In genomic region chr9:136328011-136328621, GRCh38 we compare ENCODE assay signal across 8 cellular contexts. TPM values are rescaled to one million over a fixed set of nuclear protein-coding genes. Genes with fewer than 3 reads are reported as not detected.
DNase-seq lines count a peak whose midpoint lies in the region; ATAC-seq, FAIRE-seq and TF ChIP-seq lines count a peak whose summit lies in the region.

No MANE protein-coding gene starts in this region.

- ATAC-seq in GM18517 (IDR thresholded peaks at IDR 0.05; ENCODE audit: unreplicated experiment), result no peak

- POLR2A ChIA-PET in activated CD4-positive, alpha-beta memory T cell treated with anti-CD3 and anti-CD28 coated beads for 36 hours (lab: Charles Lee), result interaction anchor here (1.5 kb wide), 1 partner anchor 35 kb away, joined by 4 read pairs; the partner anchor contains the start of gene DNLZ
- POLR2A ChIA-PET in activated CD4-positive, alpha-beta memory T cell treated with anti-CD3 and anti-CD28 coated beads, Interleukin-2, amount 10 ng/mL, durations not matched to agents 7 days and 5 days (lab: Charles Lee), result no interaction called here

- no peaks in the 10 kb centered on the region for H3K36me3 Mint-ChIP-seq in activated CD4-positive, alpha-beta memory T cell treated with anti-CD3 and anti-CD28 coated beads for 36 hours
- H3K36me3 Mint-ChIP-seq in activated CD4-positive, alpha-beta memory T cell treated with anti-CD3 and anti-CD28 coated beads, Interleukin-2, amount 10 ng/mL, durations not matched to agents 7 days and 5 days (ENCODE audit: low read depth), result no peaks in the 10 kb centered on the region
- no peaks in the 10 kb centered on the region for H3K36me3 Mint-ChIP-seq in activated naive CD8-positive, alpha-beta T cell treated with anti-CD3 and anti-CD28 coated beads for 36 hours

- CTCF ChIA-PET in activated CD4-positive, alpha-beta memory T cell treated with anti-CD3 and anti-CD28 coated beads for 36 hours (lab: Charles Lee), result interaction anchor here (1.2 to 1.4 kb wide), 2 partner anchors 44 to 46 kb away, joined by 3 to 4 read pairs; no protein-coding TSS in a partner anchor
- CTCF ChIA-PET in activated CD4-positive, alpha-beta memory T cell treated with anti-CD3 and anti-CD28 coated beads, Interleukin-2, amount 10 ng/mL, durations not matched to agents 7 days and 5 days (lab: Charles Lee), result no interaction called here

- no peak overlapping the region for H3K27ac Mint-ChIP-seq in activated CD4-positive, alpha-beta memory T cell treated with anti-CD3 and anti-CD28 coated beads for 36 hours
- no peak overlapping the region for H3K27ac Mint-ChIP-seq in activated CD4-positive, alpha-beta memory T cell treated with anti-CD3 and anti-CD28 coated beads, Interleukin-2, amount 10 ng/mL, durations not matched to agents 7 days and 5 days
- H3K27ac Mint-ChIP-seq in activated naive CD8-positive, alpha-beta T cell treated with anti-CD3 and anti-CD28 coated beads for 36 hours, result no peak overlapping the region

- H3K27me3 ChIP-seq in tibial artery, result no peaks in the 10 kb centered on the region

- H3K4me1 Mint-ChIP-seq in activated CD4-positive, alpha-beta memory T cell treated with anti-CD3 and anti-CD28 coated beads for 36 hours (ENCODE audit: low read depth), result peaks cover 4% of the 10 kb centered on the region
- H3K4me1 Mint-ChIP-seq in activated CD4-positive, alpha-beta memory T cell treated with anti-CD3 and anti-CD28 coated beads, Interleukin-2, amount 10 ng/mL, durations not matched to agents 7 days and 5 days, result peaks cover 5% of the 10 kb centered on the region
- H3K4me1 Mint-ChIP-seq in activated naive CD8-positive, alpha-beta T cell treated with anti-CD3 and anti-CD28 coated beads for 36 hours, result peaks cover 4% of the 10 kb centered on the region

- no peaks in the 10 kb centered on the region for H3K27me3 Mint-ChIP-seq in activated CD4-positive, alpha-beta memory T cell treated with anti-CD3 and anti-CD28 coated beads for 36 hours
- no peaks in the 10 kb centered on the region for H3K27me3 Mint-ChIP-seq in activated CD4-positive, alpha-beta memory T cell treated with anti-CD3 and anti-CD28 coated beads, Interleukin-2, amount 10 ng/mL, durations not matched to agents 7 days and 5 days
- H3K27me3 Mint-ChIP-seq in activated naive CD8-positive, alpha-beta T cell treated with anti-CD3 and anti-CD28 coated beads for 36 hours, result no peaks in the 10 kb centered on the region

- no peak for FAIRE-seq in kidney (lab: Jason Lieb, UNC)

- TF ChIP-seq CTCF in kidney (IDR thresholded peaks at IDR 0.05; ENCODE audit: borderline replicate concordance, extremely low read depth, insufficient read depth), result no peak
- no peak for TF ChIP-seq CTCF in tibial artery (IDR thresholded peaks at IDR 0.05)

- H3K4me3 Mint-ChIP-seq in activated CD4-positive, alpha-beta memory T cell treated with anti-CD3 and anti-CD28 coated beads for 36 hours, result peak overlapping the region; percentile 35
- no peak overlapping the region for H3K4me3 Mint-ChIP-seq in activated CD4-positive, alpha-beta memory T cell treated with anti-CD3 and anti-CD28 coated beads, Interleukin-2, amount 10 ng/mL, durations not matched to agents 7 days and 5 days
- peak overlapping the region; percentile 63 for H3K4me3 Mint-ChIP-seq in activated naive CD8-positive, alpha-beta T cell treated with anti-CD3 and anti-CD28 coated beads for 36 hours

- H3K27ac ChIP-seq in kidney (ENCODE audit: low read depth in 2 of 2, low read length in 2 of 2), result no peak overlapping the region
- peak overlapping the region; percentile 73 to 81 for H3K27ac ChIP-seq in tibial artery

- peak overlapping the region; percentile 41 to 77 for H3K9ac ChIP-seq in kidney (ENCODE audit: low read length in 2 of 2)

- no peak for DNase-seq in activated CD4-positive, alpha-beta memory T cell treated with anti-CD3 and anti-CD28 coated beads for 36 hours
- DNase-seq in activated CD4-positive, alpha-beta memory T cell treated with anti-CD3 and anti-CD28 coated beads, Interleukin-2, amount 10 ng/mL, durations not matched to agents 7 days and 5 days, result no peak
- no peak for DNase-seq in activated naive CD8-positive, alpha-beta T cell treated with anti-CD3 and anti-CD28 coated beads for 36 hours
- DNase-seq in kidney (peak; percentile 88), tibial artery (no peak), COLO829 (ENCODE audit: low spot score) (no peak), Kasumi-1 (lab: John Stamatoyannopoulos, UW) (no peak)

- H3K36me3 ChIP-seq in kidney (ENCODE audit: control insufficient read depth in 1 of 2, insufficient read depth in 2 of 2, low read length in 2 of 2) (no peaks in the 10 kb centered on the region), tibial artery (peaks cover 0 to 10% (median 0%) of the 10 kb centered on the region in 3 donors)

- H3K4me3 ChIP-seq in kidney (ENCODE audit: low read length in 2 of 2), result peak overlapping the region; percentile 10 to 52
- peak overlapping the region; percentile 62 to 87 for H3K4me3 ChIP-seq in tibial artery

- intact Hi-C loops in activated CD4-positive, alpha-beta memory T cell treated with anti-CD3 and anti-CD28 coated beads for 36 hours (cut with micrococcal nuclease), result no loop called here
- intact Hi-C loops in kidney (cut with DNase I), result no loop called here
- intact Hi-C loops in tibial artery (cut with DNase I; ENCODE audit: low total_unique reads), result no loop called here

- H3K4me1 ChIP-seq in kidney (ENCODE audit: control insufficient read depth in 1 of 2, insufficient read depth in 1 of 2, low read depth in 1 of 2, low read length in 2 of 2), result peaks cover 0 to 13% of the 10 kb centered on the region in 2 donors
- peaks cover 3 to 35% (median 32%) of the 10 kb centered on the region in 4 donors for H3K4me1 ChIP-seq in tibial artery

- H3K9me3 ChIP-seq in kidney (ENCODE audit: control insufficient read depth in 1 of 2, low read length in 2 of 2) (no peaks in the 10 kb centered on the region), tibial artery (no peaks in the 10 kb centered on the region)

- H3K9me3 Mint-ChIP-seq in activated CD4-positive, alpha-beta memory T cell treated with anti-CD3 and anti-CD28 coated beads for 36 hours, result no peaks in the 10 kb centered on the region
- no peaks in the 10 kb centered on the region for H3K9me3 Mint-ChIP-seq in activated CD4-positive, alpha-beta memory T cell treated with anti-CD3 and anti-CD28 coated beads, Interleukin-2, amount 10 ng/mL, durations not matched to agents 7 days and 5 days
- H3K9me3 Mint-ChIP-seq in activated naive CD8-positive, alpha-beta T cell treated with anti-CD3 and anti-CD28 coated beads for 36 hours, result no peaks in the 10 kb centered on the region

RNA-seq across cellular contexts. Expression of gene GPSM1, which starts 0.8 kb away (rescaled TPM):
- 10 to 100 TPM; 10.6 to 11.3 TPM for total RNA-seq in activated CD4-positive, alpha-beta memory T cell treated with anti-CD3 and anti-CD28 coated beads for 36 hours
- total RNA-seq in activated CD4-positive, alpha-beta memory T cell treated with anti-CD3 and anti-CD28 coated beads, Interleukin-2, amount 10 ng/mL, durations not matched to agents 7 days and 5 days, result 1 to 10 TPM; 6.0 to 6.5 TPM
- 10 to 100 TPM in 1 of 2 experiments, 1 to 10 TPM in 1; 9.1 to 11.0 TPM for total RNA-seq in activated naive CD8-positive, alpha-beta T cell treated with anti-CD3 and anti-CD28 coated beads for 36 hours
- total RNA-seq in kidney, result 11.6 TPM
- polyA plus RNA-seq in kidney (ENCODE audit: insufficient read depth, low read depth, low replicate concordance), result 11.9 TPM

RNA-seq across cellular contexts. Expression of gene CCDC187, which starts 24.2 kb away (rescaled TPM):
- total RNA-seq in activated CD4-positive, alpha-beta memory T cell treated with anti-CD3 and anti-CD28 coated beads for 36 hours, result not detected
- not detected for total RNA-seq in activated CD4-positive, alpha-beta memory T cell treated with anti-CD3 and anti-CD28 coated beads, Interleukin-2, amount 10 ng/mL, durations not matched to agents 7 days and 5 days
- total RNA-seq in activated naive CD8-positive, alpha-beta T cell treated with anti-CD3 and anti-CD28 coated beads for 36 hours, result not detected
- total RNA-seq in kidney, result 2.3 TPM
- 0.84 TPM for polyA plus RNA-seq in kidney (ENCODE audit: insufficient read depth, low read depth, low replicate concordance)

RNA-seq across cellular contexts. Expression of gene DNLZ, which starts 35.4 kb away (rescaled TPM):
- 10 to 100 TPM; 14.5 to 15.2 TPM for total RNA-seq in activated CD4-positive, alpha-beta memory T cell treated with anti-CD3 and anti-CD28 coated beads for 36 hours
- total RNA-seq in activated CD4-positive, alpha-beta memory T cell treated with anti-CD3 and anti-CD28 coated beads, Interleukin-2, amount 10 ng/mL, durations not matched to agents 7 days and 5 days, result 10 to 100 TPM; 11.5 TPM
- 10 to 100 TPM; 24.9 to 26.2 TPM for total RNA-seq in activated naive CD8-positive, alpha-beta T cell treated with anti-CD3 and anti-CD28 coated beads for 36 hours
- total RNA-seq in kidney, result 22.1 TPM
- 30.4 TPM for polyA plus RNA-seq in kidney (ENCODE audit: insufficient read depth, low read depth, low replicate concordance)

RNA-seq across cellular contexts. Expression of gene CARD9, which starts 45.4 kb away (rescaled TPM):
- total RNA-seq in activated CD4-positive, alpha-beta memory T cell treated with anti-CD3 and anti-CD28 coated beads for 36 hours, result 1 to 10 TPM; 1.4 to 2.4 TPM
- 1 to 10 TPM in 1 of 2 experiments, under 1 TPM in 1; 0.55 to 1.3 TPM for total RNA-seq in activated CD4-positive, alpha-beta memory T cell treated with anti-CD3 and anti-CD28 coated beads, Interleukin-2, amount 10 ng/mL, durations not matched to agents 7 days and 5 days
- 1 to 10 TPM; 1.5 to 1.8 TPM for total RNA-seq in activated naive CD8-positive, alpha-beta T cell treated with anti-CD3 and anti-CD28 coated beads for 36 hours
- 7.0 TPM for total RNA-seq in kidney
- 1.5 TPM for polyA plus RNA-seq in kidney (ENCODE audit: insufficient read depth, low read depth, low replicate concordance)

Comparison
In these comparisons a context has a peak if more than half of its experiments do, and no peak if none do; other contexts are left out.
1. H3K27ac ChIP-seq: peak in tibial artery (2 of 2); none in kidney (0 of 2).